8 cellular contexts compared by ENCODE assay signal in genomic region chr13:26557051-26557392, GRCh38. TPM values are rescaled to one million over a fixed set of nuclear protein-coding genes. Genes with fewer than 3 reads are reported as not detected.
DNase-seq lines count a peak whose midpoint lies in the region; ATAC-seq and TF ChIP-seq lines count a peak whose summit lies in the region.

No MANE protein-coding gene starts in this region.

- H3K4me3 ChIP-seq in parathyroid adenoma (ENCODE audit: low read depth, low read length) = peak overlapping the region; percentile 55

- no peaks in the 10 kb centered on the region for H3K4me1 ChIP-seq in parathyroid adenoma

- H3K4me3 Mint-ChIP-seq in endothelial cell (ENCODE audit: unreplicated experiment) = peak overlapping the region; percentile 82

- no peak for TF ChIP-seq CTCF in endothelial cell (IDR thresholded peaks at IDR 0.05; ENCODE audit: unreplicated experiment)
- no peak for TF ChIP-seq CTCF in parathyroid adenoma (IDR thresholded peaks at IDR 0.05)

- peak overlapping the region; percentile 15 for H3K27ac Mint-ChIP-seq in endothelial cell (ENCODE audit: unreplicated experiment)

- no peaks in the 10 kb centered on the region for H3K36me3 ChIP-seq in parathyroid adenoma (ENCODE audit: control insufficient read depth, insufficient read depth, low read length)

- H3K36me3 Mint-ChIP-seq in endothelial cell (ENCODE audit: low read depth, unreplicated experiment) = peaks cover 4% of the 10 kb centered on the region

- peaks cover 7% of the 10 kb centered on the region for H3K4me1 Mint-ChIP-seq in endothelial cell (ENCODE audit: unreplicated experiment)

- H2AFZ ChIP-seq in parathyroid adenoma = peak overlapping the region; percentile 79

- ATAC-seq in GM19468 (IDR thresholded peaks at IDR 0.05; ENCODE audit: extremely low read depth, unreplicated experiment) (peak; percentile 9), HG03520 (IDR thresholded peaks at IDR 0.05; ENCODE audit: unreplicated experiment) (peak; percentile 26), GM18870 (IDR thresholded peaks at IDR 0.05; ENCODE audit: unreplicated experiment) (no peak), GM18861 (IDR thresholded peaks at IDR 0.05; ENCODE audit: unreplicated experiment) (no peak)

- no peaks in the 10 kb centered on the region for H3K9me3 Mint-ChIP-seq in endothelial cell (ENCODE audit: unreplicated experiment)

- H3K9ac ChIP-seq in parathyroid adenoma = no peak overlapping the region

- H3K27me3 ChIP-seq in parathyroid adenoma (ENCODE audit: control insufficient read depth, insufficient read depth, low read length) = no peaks in the 10 kb centered on the region

- H3K4me2 ChIP-seq in parathyroid adenoma (ENCODE audit: low read length) = peak overlapping the region; percentile 86

- H3K79me2 ChIP-seq in parathyroid adenoma = peaks cover 4% of the 10 kb centered on the region

- no peaks in the 10 kb centered on the region for H3K9me3 ChIP-seq in parathyroid adenoma (ENCODE audit: control insufficient read depth, low read length)

- DNase-seq in endothelial cell (ENCODE audit: low spot score) (peak; percentile 4), GF-D8 (lab: John Stamatoyannopoulos, UW) (no peak), SHP77 treated with DMSO at 0.1 percent for 48 hours (lab: John Stamatoyannopoulos, UW) (no peak)

- peaks cover 6% of the 10 kb centered on the region for H3K27me3 Mint-ChIP-seq in endothelial cell (ENCODE audit: unreplicated experiment)

- no peak overlapping the region for H3K27ac ChIP-seq in parathyroid adenoma

RNA-seq across cellular contexts. Expression of gene WASF3, which starts 0.5 kb away (rescaled TPM):
- total RNA-seq in endothelial cell (ENCODE audit: unreplicated experiment) = 13.0 TPM

Comparison
In these comparisons a context has a peak if more than half of its experiments do, and no peak if none do; other contexts are left out.
1. ATAC-seq: peak in GM19468 (single experiment) and HG03520 (single experiment); none in GM18870 (single experiment) and GM18861 (single experiment).